ENCODE assay signal across 24 cellular contexts in genomic region chr19:37926255-37926654, GRCh38. TPM values are rescaled to one million over a fixed set of nuclear protein-coding genes. Genes with fewer than 3 reads are reported as not detected.
"Had no signal": no experiment of that assay in that cellular context is flagged by ENCODE, and none has a peak within 500 bp of the region (broad histone marks: within the 10 kb centered on the region; RNA-seq: fewer than 3 reads in every experiment).

No MANE protein-coding gene starts in this region.

- DNase-seq: activated CD4-positive, alpha-beta memory T cell treated with anti-CD3 and anti-CD28 coated beads for 36 hours; activated gamma-delta T cell treated with Interleukin-2 at 50 U/mL for 16 hours; activated T-cell treated with anti-CD3 and anti-CD28 coated beads for 4 hours; adrenal gland; cortex of kidney; effector CD4-positive, alpha-beta T cell; head of caudate nucleus; kidney; left lung; midbrain; stimulated activated CD4-positive, alpha-beta T cell treated with anti-CD3 and anti-CD28 coated beads, Interleukin-2, amount 100 ng/mL, for 24 hours; T1000; upper lobe of left lung had no signal

- H3K9me3 Mint-ChIP-seq: activated CD4-positive, alpha-beta memory T cell treated with anti-CD3 and anti-CD28 coated beads for 36 hours; activated naive CD4-positive, alpha-beta T cell treated with anti-CD3 and anti-CD28 coated beads, Interleukin-2, amount 50 U/mL, for 72 hours; activated T-helper 1 cell treated with anti-CD3 and anti-CD28 coated beads, Interleukin-12 subunit alpha, Interleukin-12 subunit beta, Interleukin-2, Interleukin-4 antibody, amounts not matched to agents 30 ng/mL and 10 ng/mL and 1 ng/mL, durations not matched to agents 14 hours and 24 hours and 36 hours; stimulated activated naive CD8-positive, alpha-beta T cell treated with anti-CD3 and anti-CD28 coated beads, Interleukin-15, Interleukin-2, amounts not matched to agents 100 ng/mL and 50 ng/mL, for 24 hours had no signal

- H3K4me3 ChIP-seq: adrenal gland, breast epithelium, left lung, suprapubic skin, upper lobe of left lung had no signal

- H3K4me1 ChIP-seq: breast epithelium had no signal

- H3K9me3 ChIP-seq: adrenal gland, breast epithelium, left lung, suprapubic skin, upper lobe of left lung had no signal

- H3K4me3 Mint-ChIP-seq: activated CD4-positive, alpha-beta memory T cell treated with anti-CD3 and anti-CD28 coated beads for 36 hours; activated T-helper 1 cell treated with anti-CD3 and anti-CD28 coated beads, Interleukin-12 subunit alpha, Interleukin-12 subunit beta, Interleukin-2, Interleukin-4 antibody, amounts not matched to agents 30 ng/mL and 10 ng/mL and 1 ng/mL, durations not matched to agents 14 hours and 24 hours and 36 hours; stimulated activated naive CD8-positive, alpha-beta T cell treated with anti-CD3 and anti-CD28 coated beads, Interleukin-15, Interleukin-2, amounts not matched to agents 100 ng/mL and 50 ng/mL, for 24 hours had no signal

- H3K27ac ChIP-seq: adrenal gland, breast epithelium, left lung, suprapubic skin, upper lobe of left lung, VCaP had no signal

- H3K27me3 ChIP-seq: adrenal gland, breast epithelium, left lung, suprapubic skin, upper lobe of left lung had no signal

- H3K27me3 Mint-ChIP-seq: activated CD4-positive, alpha-beta memory T cell treated with anti-CD3 and anti-CD28 coated beads for 36 hours; stimulated activated naive CD8-positive, alpha-beta T cell treated with anti-CD3 and anti-CD28 coated beads, Interleukin-15, Interleukin-2, amounts not matched to agents 100 ng/mL and 50 ng/mL, for 24 hours had no signal

- ATAC-seq: activated naive CD4-positive, alpha-beta T cell treated with anti-CD3 and anti-CD28 coated beads, Interleukin-2, amount 50 U/mL, for 72 hours; left lung had no signal

- FAIRE-seq: astrocyte, frontal cortex, kidney had no signal

- H3K27ac Mint-ChIP-seq: activated CD4-positive, alpha-beta memory T cell treated with anti-CD3 and anti-CD28 coated beads for 36 hours; activated T-helper 1 cell treated with anti-CD3 and anti-CD28 coated beads, Interleukin-12 subunit alpha, Interleukin-12 subunit beta, Interleukin-2, Interleukin-4 antibody, amounts not matched to agents 30 ng/mL and 10 ng/mL and 1 ng/mL, durations not matched to agents 14 hours and 24 hours and 36 hours; stimulated activated naive CD8-positive, alpha-beta T cell treated with anti-CD3 and anti-CD28 coated beads, Interleukin-15, Interleukin-2, amounts not matched to agents 100 ng/mL and 50 ng/mL, for 24 hours had no signal

- H3K36me3 ChIP-seq: adrenal gland, breast epithelium, left lung, suprapubic skin, upper lobe of left lung had no signal

RNA-seq across cellular contexts. Expression of gene WDR87, which starts 19.9 kb away (rescaled TPM):
- total RNA-seq: activated CD4-positive, alpha-beta memory T cell treated with anti-CD3 and anti-CD28 coated beads for 36 hours; activated naive CD4-positive, alpha-beta T cell treated with anti-CD3 and anti-CD28 coated beads, Interleukin-2, amount 50 U/mL, for 72 hours; activated T-helper 1 cell treated with anti-CD3 and anti-CD28 coated beads, Interleukin-12 subunit alpha, Interleukin-12 subunit beta, Interleukin-2, Interleukin-4 antibody, amounts not matched to agents 30 ng/mL and 10 ng/mL and 1 ng/mL, durations not matched to agents 14 hours and 24 hours and 36 hours; adrenal gland; astrocyte; breast epithelium; frontal cortex; kidney; left lung; lung microvascular endothelial cell; omental fat pad; posterior vena cava; suprapubic skin; upper lobe of left lung had no signal
